ENCODE assay signal across 8 cellular contexts in genomic region chr14:73136387-73137221, GRCh38. TPM values are rescaled to one million over a fixed set of nuclear protein-coding genes. Genes with fewer than 3 reads are reported as not detected.
DNase-seq lines count a peak whose midpoint lies in the region; ATAC-seq, FAIRE-seq and TF ChIP-seq lines count a peak whose summit lies in the region.

TSS of gene PSEN1 (plus strand) at chr14:73136507. CDS start at chr14:73148020, 11,513 bp downstream.

- H3K27me3 Mint-ChIP-seq in CD14-positive monocyte (ENCODE audit: low read depth in 3 of 3) = peaks cover 0 to 5% (median 0%) of the 10 kb centered on the region in 3 donors

- no TSS peak for BruUV-seq in HepG2 (replicated peaks; lab: Mats Ljungman, UMichigan)

- H2AFZ ChIP-seq in HepG2 (ENCODE audit: low read length) = peak within 1 kb of the TSS; percentile 95

- DNase-seq in CD14-positive monocyte (ENCODE audit: low spot score) (peak; percentile 98), NCI-H82 (lab: John Stamatoyannopoulos, UW) (peak; percentile 91), dermis blood vessel endothelial cell (peak; percentile 95), HepG2 (ENCODE audit: low spot score) (peak; percentile 84)
- DNase-seq in activated CD4-positive, alpha-beta T cell treated with anti-CD3 and anti-CD28 coated beads, Interleukin-2, amount 50 U/mL, for 48 hours = peak; percentile 99
- peak; percentile 99 for DNase-seq in stimulated activated CD4-positive, alpha-beta T cell treated with anti-CD3 and anti-CD28 coated beads, Interleukin-2, amount 100 ng/mL, for 48 hours

- H3K4me3 ChIP-seq in HepG2 (replicated peaks in 1 of 3; ENCODE audit: insufficient read depth in 1 of 3, low read depth in 2 of 3, low read length in 3 of 3) = peak within 1 kb of the TSS; percentile 87 to 92 (median 87)

- in situ Hi-C loops in HepG2 (cut with HindIII; ENCODE audit: extremely low pct_ligation_motif_present, low pct_unique_long_range_greater_than_20kb) = no loop called here

- peak within 1 kb of the TSS; percentile 93 for H3K4me2 ChIP-seq in HepG2 (ENCODE audit: low read depth, low read length)

- ATAC-seq in GM19395 (IDR thresholded peaks at IDR 0.05; ENCODE audit: unreplicated experiment) = peak; percentile 92
- ATAC-seq in HG03558 (IDR thresholded peaks at IDR 0.05; ENCODE audit: extremely low read depth, unreplicated experiment) = peak; percentile 69
- peak; percentile 91 for ATAC-seq in HepG2

- H3K9ac ChIP-seq in HepG2 (ENCODE audit: insufficient read depth, low read depth, low read length) = peak within 1 kb of the TSS; percentile 74

- H3K9me3 Mint-ChIP-seq in CD14-positive monocyte = peaks cover 15 to 30% (median 21%) of the 10 kb centered on the region in 7 donors

- TF ChIP-seq CTCF in CD14-positive monocyte (IDR thresholded peaks at IDR 0.05) (no peak), HepG2 (CRISPR knock-in tag; IDR thresholded peaks at IDR 0.05) (no peak)

- TF ChIP-seq POLR2A in HepG2 (IDR thresholded peaks at IDR 0.05; ENCODE audit: insufficient read depth in 1 of 2, low read depth in 2 of 2, low read length in 2 of 2) = peak; percentile 68 to 84; a peak in 3 of 4 replicates

- peaks cover 20% of the 10 kb centered on the region for H3K4me1 Mint-ChIP-seq in CD14-positive monocyte

- 1% methylated on average over 14 of the region's 71 CpGs for WGBS in HepG2 (ENCODE audit: low lambda C conversion rate)

- H3K36me3 ChIP-seq in HepG2 (replicated peaks in 1 of 2; ENCODE audit: control insufficient read depth in 1 of 2, insufficient read depth in 2 of 2, low read length in 2 of 2) = no peaks in the 10 kb centered on the region

- peak within 1 kb of the TSS; percentile 80 to 95 for H3K4me3 Mint-ChIP-seq in CD14-positive monocyte

- TF ChIP-seq EP300 in HepG2 (IDR thresholded peaks at IDR 0.05; ENCODE audit: low read depth in 2 of 2, low read length in 2 of 2) (no peak), HepG2 (CRISPR knock-in tag; IDR thresholded peaks at IDR 0.05; ENCODE audit: borderline replicate concordance) (no peak)

- CTCF ChIA-PET in HepG2 (lab: Yijun Ruan, JAX; ENCODE audit: low intra/inter-chr PET ratio, low total read pairs) = no interaction called here

- FAIRE-seq in HepG2 (lab: Jason Lieb, UNC) = no peak

- H3K79me2 ChIP-seq in HepG2 (ENCODE audit: insufficient read depth, low read length) = peaks cover 28% of the 10 kb centered on the region

- H4K20me1 ChIP-seq in HepG2 (ENCODE audit: insufficient read depth, low read length) = no peaks in the 10 kb centered on the region

- H3K4me1 ChIP-seq in HepG2 (ENCODE audit: insufficient read depth, low read length) = peaks cover 16% of the 10 kb centered on the region

- peaks cover 10 to 20% of the 10 kb centered on the region in 2 donors for H3K36me3 Mint-ChIP-seq in CD14-positive monocyte

- POLR2A ChIA-PET in HepG2 (lab: Yijun Ruan, JAX) = interaction anchor here (0.7 to 3.2 kb wide), 6 partner anchors 13 to 354 kb away, joined by 3 to 21 read pairs (median 4); partner anchors contain the start of genes RBM25 and RIOX1

- H3K27ac ChIP-seq in HepG2 (ENCODE audit: extremely low read length, insufficient read depth, low read length) = peak within 1 kb of the TSS; percentile 73

- intact Hi-C loops in CD14-positive monocyte (cut with micrococcal nuclease) (loop anchor here in 1 of 2 donors (5.0 kb wide), 1 partner anchor 79 kb away; the partner anchor contains the start of gene RBM25), HepG2 (cut with micrococcal nuclease; ENCODE audit: unreplicated experiment) (loop anchor here (5.0 kb wide), 1 partner anchor 79 kb away; the partner anchor contains the start of gene RBM25)

- no peaks in the 10 kb centered on the region; a peak in 1 of 5 replicates for H3K27me3 ChIP-seq in HepG2 (ENCODE audit: control insufficient read depth in 1 of 2, insufficient read depth in 2 of 2, low read length in 2 of 2)

- H3K9me3 ChIP-seq in HepG2 (ENCODE audit: low read length) = no peaks in the 10 kb centered on the region

- H3K27ac Mint-ChIP-seq in CD14-positive monocyte = peak within 1 kb of the TSS; percentile 94 to 99 (median 97)

- TF ChIP-seq RAD21 in HepG2 (CRISPR knock-in tag; IDR thresholded peaks at IDR 0.05) = no peak

TF ChIP-seq in HepG2, 621 proteins besides CTCF, POLR2A, EP300 and RAD21 (continues in another document):
- TF ChIP-seq ZNF280D (CRISPR knock-in tag; IDR thresholded peaks at IDR 0.05) (0 out of 2 replicates have a peak, but pooled peaks have one; percentile 13), ATF1 (CRISPR knock-in tag; IDR thresholded peaks at IDR 0.05) (peak; percentile 79), SRSF4 (IDR thresholded peaks at IDR 0.05; ENCODE audit: low read depth, low read length, poor library complexity, severe bottlenecking) (peak; percentile 43), TGIF2 (CRISPR knock-in tag; IDR thresholded peaks at IDR 0.05) (0 out of 2 replicates have a peak, but pooled peaks have one; percentile 1), ZNF687 (CRISPR knock-in tag; IDR thresholded peaks at IDR 0.05) (peak; percentile 79)

RNA-seq across cellular contexts. Expression of gene PSEN1, which starts in this region (rescaled TPM):
- 100 to 1,000 TPM in 1 of 2 donors, 10 to 100 TPM in 1; 85.6 to 130 TPM for polyA plus RNA-seq in CD14-positive monocyte
- total RNA-seq in dermis blood vessel endothelial cell = 52.9 and 57.7 TPM in 2 replicates
- total RNA-seq in HepG2 (2016; rRNA removed; fragmentation: Illumina TruSeq; extraction: Trizol) = 21.8 and 26.6 TPM in 2 replicates
- 40.0 and 40.8 TPM in 2 replicates for total RNA-seq in HepG2 (2016; cell fraction: cytosol; rRNA removed; fragmentation: Illumina TruSeq; extraction: Trizol; ENCODE audit: low read depth)
- total RNA-seq in HepG2 (2016; cell fraction: insoluble cytoplasmic fraction; rRNA removed; fragmentation: Illumina TruSeq; extraction: Trizol) = 20.3 and 28.0 TPM in 2 replicates
- total RNA-seq in HepG2 (2016; cell fraction: membrane; rRNA removed; fragmentation: Illumina TruSeq; extraction: Trizol) = 14.7 and 16.1 TPM in 2 replicates
- total RNA-seq in HepG2 (2016; cell fraction: nucleus; rRNA removed; fragmentation: Illumina TruSeq; extraction: Trizol) = 28.1 and 31.5 TPM in 2 replicates
- polyA plus RNA-seq in HepG2 (2011; rRNA removed) = 12.5 and 14.5 TPM in 2 replicates
- 9.0 and 16.0 TPM in 2 replicates for polyA plus RNA-seq in HepG2 (2011; cell fraction: cytosol; rRNA removed)
- 8.4 and 11.2 TPM in 2 replicates for polyA plus RNA-seq in HepG2 (2011; cell fraction: nucleus; rRNA removed)
- polyA plus RNA-seq in HepG2 (2012) = 29.3 and 37.7 TPM in 2 replicates
- polyA plus RNA-seq in HepG2 (2016; cell fraction: cytosol; fragmentation: Illumina TruSeq; extraction: Trizol; ENCODE audit: low read depth) = 2.8 and 3.4 TPM in 2 replicates
- polyA plus RNA-seq in HepG2 (2016; cell fraction: insoluble cytoplasmic fraction; fragmentation: Illumina TruSeq; extraction: Trizol; ENCODE audit: low read depth) = 17.3 and 21.3 TPM in 2 replicates
- polyA plus RNA-seq in HepG2 (2016; cell fraction: membrane; fragmentation: Illumina TruSeq; extraction: Trizol; ENCODE audit: low read depth) = 7.1 and 8.4 TPM in 2 replicates
- polyA plus RNA-seq in HepG2 (2016; cell fraction: nucleus; fragmentation: Illumina TruSeq; extraction: Trizol; ENCODE audit: insufficient read depth, low read depth) = 37.7 and 38.2 TPM in 2 replicates
- 26.0 and 50.2 TPM in 2 replicates for polyA minus RNA-seq in HepG2 (2011; rRNA and poly(A)+ RNA removed; ENCODE audit: low replicate concordance)
- polyA minus RNA-seq in HepG2 (2011; cell fraction: cytosol; rRNA and poly(A)+ RNA removed) = 22.2 and 36.3 TPM in 2 replicates
- polyA minus RNA-seq in HepG2 (2011; cell fraction: nucleus; rRNA and poly(A)+ RNA removed) = 24.5 and 28.5 TPM in 2 replicates

Comparison
In these comparisons a context has a peak if more than half of its experiments do, and no peak if none do; other contexts are left out.
1. Peak in every context shown above with its lines: DNase-seq, ATAC-seq, H3K4me3 ChIP-seq and H3K27ac ChIP-seq.